Comparison of ENCODE assay signal across 18 cellular contexts in the genomic region with DNA sequence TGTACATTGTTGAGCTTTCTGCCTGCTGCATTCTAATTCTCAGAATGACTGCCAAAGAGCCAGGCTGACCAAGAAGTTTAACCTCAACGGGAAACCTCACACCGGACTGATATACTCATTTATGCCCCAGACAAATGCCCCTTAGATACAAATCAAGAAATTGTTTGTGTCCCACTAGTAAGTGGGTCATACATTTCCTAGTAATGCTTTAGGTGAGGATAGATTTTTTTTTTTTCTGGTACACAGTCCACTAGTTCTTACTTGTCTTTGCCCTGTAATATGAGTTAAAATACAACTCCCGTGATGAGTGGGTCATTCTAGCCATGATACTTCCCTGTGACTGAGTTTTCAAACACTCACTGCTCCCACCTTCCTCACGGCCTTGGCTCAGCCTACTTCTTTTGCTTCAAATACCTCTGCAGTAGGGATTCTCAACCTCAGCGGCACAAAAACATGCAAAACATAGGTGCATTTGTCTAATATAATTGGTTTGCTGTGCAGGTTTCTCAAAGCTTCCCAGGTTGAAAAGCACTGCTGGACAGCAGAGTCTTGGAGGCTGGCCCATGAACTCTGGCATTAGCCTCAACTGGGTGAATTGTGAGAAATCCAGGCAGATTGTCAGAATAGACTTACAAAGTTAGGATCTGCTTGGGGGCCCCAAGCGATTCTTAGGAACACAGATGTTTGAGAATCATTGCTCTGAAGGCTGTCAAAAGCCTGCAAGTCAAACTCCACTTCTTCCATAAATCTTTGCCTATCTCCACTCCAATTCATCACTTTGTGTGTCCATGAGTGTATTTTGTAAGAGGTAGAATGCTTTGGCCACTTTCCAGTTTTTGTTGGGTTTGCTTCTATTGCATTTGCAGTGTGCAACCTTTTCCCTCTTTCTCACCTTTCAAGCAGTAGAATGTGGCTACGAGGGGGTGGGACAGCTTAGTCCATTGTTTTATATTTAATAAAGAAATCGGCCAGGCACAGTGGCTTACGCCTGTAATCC. TPM values are rescaled to one million over a fixed set of nuclear protein-coding genes. Genes with fewer than 3 reads are reported as not detected.
DNase-seq lines count a peak whose midpoint lies in the region; ATAC-seq and TF ChIP-seq lines count a peak whose summit lies in the region.
"Had no signal": no experiment of that assay in that cellular context is flagged by ENCODE, and none has a peak within 500 bp of the region (broad histone marks: within the 10 kb centered on the region; RNA-seq: fewer than 3 reads in every experiment).

No MANE protein-coding gene starts in this region.

- H3K27me3 Mint-ChIP-seq in activated CD8-positive, alpha-beta memory T cell treated with anti-CD3 and anti-CD28 coated beads, Interleukin-2, amount 10 ng/mL, durations not matched to agents 7 days and 5 days, result peaks cover 24% of the 10 kb centered on the region
- peaks cover 12% of the 10 kb centered on the region for H3K27me3 Mint-ChIP-seq in activated T-helper 17 cell treated with anti-CD3 and anti-CD28 coated beads, Interleukin-2, amount 50 U/mL, for 72 hours
- H3K27me3 Mint-ChIP-seq in activated T-helper 1 cell treated with anti-CD3 and anti-CD28 coated beads, Interleukin-12 subunit alpha, Interleukin-12 subunit beta, Interleukin-2, Interleukin-4 antibody, amounts not matched to agents 30 ng/mL and 10 ng/mL and 1 ng/mL, durations not matched to agents 14 hours and 24 hours and 36 hours (ENCODE audit: insufficient read depth), result peaks cover 9% of the 10 kb centered on the region
- H3K27me3 Mint-ChIP-seq: memory B cell had no signal

- no peaks in the 10 kb centered on the region for H3K27me3 ChIP-seq in spleen (replicated peaks in 1 of 7)
- H3K27me3 ChIP-seq: foreskin keratinocyte, neural progenitor cell, right atrium auricular region had no signal

- no peak overlapping the region for H3K27ac Mint-ChIP-seq in activated CD8-positive, alpha-beta memory T cell treated with anti-CD3 and anti-CD28 coated beads, Interleukin-2, amount 10 ng/mL, durations not matched to agents 7 days and 5 days
- H3K27ac Mint-ChIP-seq in activated T-helper 17 cell treated with anti-CD3 and anti-CD28 coated beads, Interleukin-2, amount 50 U/mL, for 72 hours, result no peak overlapping the region
- no peak overlapping the region for H3K27ac Mint-ChIP-seq in activated T-helper 1 cell treated with anti-CD3 and anti-CD28 coated beads, Interleukin-12 subunit alpha, Interleukin-12 subunit beta, Interleukin-2, Interleukin-4 antibody, amounts not matched to agents 30 ng/mL and 10 ng/mL and 1 ng/mL, durations not matched to agents 14 hours and 24 hours and 36 hours
- H3K27ac Mint-ChIP-seq: CD4-positive, alpha-beta memory T cell; memory B cell; neural progenitor cell had no signal

- H3K4me3 ChIP-seq in spleen, result no peak overlapping the region
- H3K4me3 ChIP-seq: neural progenitor cell, right atrium auricular region had no signal

- H3K4me1 ChIP-seq in spleen, result no peaks in the 10 kb centered on the region
- H3K4me1 ChIP-seq: right atrium auricular region had no signal

- no peaks in the 10 kb centered on the region for H3K36me3 Mint-ChIP-seq in activated CD8-positive, alpha-beta memory T cell treated with anti-CD3 and anti-CD28 coated beads, Interleukin-2, amount 10 ng/mL, durations not matched to agents 7 days and 5 days
- no peaks in the 10 kb centered on the region for H3K36me3 Mint-ChIP-seq in activated T-helper 17 cell treated with anti-CD3 and anti-CD28 coated beads, Interleukin-2, amount 50 U/mL, for 72 hours (ENCODE audit: low read depth)
- no peaks in the 10 kb centered on the region for H3K36me3 Mint-ChIP-seq in activated T-helper 1 cell treated with anti-CD3 and anti-CD28 coated beads, Interleukin-12 subunit alpha, Interleukin-12 subunit beta, Interleukin-2, Interleukin-4 antibody, amounts not matched to agents 30 ng/mL and 10 ng/mL and 1 ng/mL, durations not matched to agents 14 hours and 24 hours and 36 hours (ENCODE audit: low read depth)
- H3K36me3 Mint-ChIP-seq: CD4-positive, alpha-beta memory T cell; memory B cell; neural progenitor cell had no signal

- no peaks in the 10 kb centered on the region for H3K9me3 Mint-ChIP-seq in activated CD8-positive, alpha-beta memory T cell treated with anti-CD3 and anti-CD28 coated beads, Interleukin-2, amount 10 ng/mL, durations not matched to agents 7 days and 5 days (ENCODE audit: low read depth)
- H3K9me3 Mint-ChIP-seq in activated T-helper 17 cell treated with anti-CD3 and anti-CD28 coated beads, Interleukin-2, amount 50 U/mL, for 72 hours, result peaks cover 3% of the 10 kb centered on the region
- no peaks in the 10 kb centered on the region for H3K9me3 Mint-ChIP-seq in activated T-helper 1 cell treated with anti-CD3 and anti-CD28 coated beads, Interleukin-12 subunit alpha, Interleukin-12 subunit beta, Interleukin-2, Interleukin-4 antibody, amounts not matched to agents 30 ng/mL and 10 ng/mL and 1 ng/mL, durations not matched to agents 14 hours and 24 hours and 36 hours
- H3K9me3 Mint-ChIP-seq: CD4-positive, alpha-beta memory T cell; memory B cell; neural progenitor cell had no signal

- no peak overlapping the region for H3K4me3 Mint-ChIP-seq in activated CD8-positive, alpha-beta memory T cell treated with anti-CD3 and anti-CD28 coated beads, Interleukin-2, amount 10 ng/mL, durations not matched to agents 7 days and 5 days
- no peak overlapping the region for H3K4me3 Mint-ChIP-seq in activated T-helper 17 cell treated with anti-CD3 and anti-CD28 coated beads, Interleukin-2, amount 50 U/mL, for 72 hours
- no peak overlapping the region for H3K4me3 Mint-ChIP-seq in activated T-helper 1 cell treated with anti-CD3 and anti-CD28 coated beads, Interleukin-12 subunit alpha, Interleukin-12 subunit beta, Interleukin-2, Interleukin-4 antibody, amounts not matched to agents 30 ng/mL and 10 ng/mL and 1 ng/mL, durations not matched to agents 14 hours and 24 hours and 36 hours
- H3K4me3 Mint-ChIP-seq: CD4-positive, alpha-beta memory T cell; memory B cell; neural progenitor cell had no signal

- DNase-seq in activated CD8-positive, alpha-beta memory T cell treated with anti-CD3 and anti-CD28 coated beads, Interleukin-2, amount 10 ng/mL, durations not matched to agents 7 days and 5 days, result peak; percentile 67
- no peak for DNase-seq in activated CD8-positive, alpha-beta memory T cell treated with anti-CD3 and anti-CD28 coated beads, Interleukin-2, amount 50 U/mL, for 4 hours
- DNase-seq in spleen, result no peak
- no peak for DNase-seq in EL
- DNase-seq in activated T-helper 1 cell treated with anti-CD3 and anti-CD28 coated beads, Interleukin-12 subunit alpha, Interleukin-12 subunit beta, Interleukin-2, Interleukin-4 antibody, amounts not matched to agents 30 ng/mL and 10 ng/mL and 1 ng/mL, durations not matched to agents 14 hours and 24 hours and 36 hours (ENCODE audit: low spot score), result no peak
- DNase-seq: activated naive CD4-positive, alpha-beta T cell treated with anti-CD3 and anti-CD28 coated beads, Interleukin-2, amount 50 U/mL, for 16 hours; CD4-positive, alpha-beta memory T cell; effector memory CD4-positive, alpha-beta T cell; foreskin keratinocyte; Karpas-422; NCI-H1417; stimulated activated CD4-positive, alpha-beta T cell treated with anti-CD3 and anti-CD28 coated beads, Interleukin-2, amount 100 ng/mL, for 24 hours had no signal

- no peaks in the 10 kb centered on the region for H3K9me3 ChIP-seq in spleen
- H3K9me3 ChIP-seq: right atrium auricular region had no signal

- intact Hi-C loops in spleen (cut with DNase I; ENCODE audit: low total_unique reads), result no loop called here
- intact Hi-C loops in activated T-helper 1 cell treated with anti-CD3 and anti-CD28 coated beads, Interleukin-12 subunit alpha, Interleukin-12 subunit beta, Interleukin-2, Interleukin-4 antibody, amounts not matched to agents 30 ng/mL and 10 ng/mL and 1 ng/mL, durations not matched to agents 14 hours and 24 hours and 36 hours (cut with micrococcal nuclease), result no loop called here

- TF ChIP-seq CTCF in spleen (IDR thresholded peaks at IDR 0.05 in 8 of 11, conservative IDR thresholded peaks at IDR 0.05 in 3 of 11), result no peak

- peak overlapping the region in 5 of 8 donors; percentile 1 to 68 (median 44) for H3K27ac ChIP-seq in spleen
- H3K27ac ChIP-seq: foreskin keratinocyte, neural progenitor cell, right atrium auricular region had no signal

- H3K36me3 ChIP-seq in spleen, result no peaks in the 10 kb centered on the region
- H3K36me3 ChIP-seq: neural progenitor cell, right atrium auricular region had no signal

- WGBS in spleen, 5 donors, result 75 to 81% (median 79%) methylated on average over 9 of the region's 9 CpGs

- peak; percentile 64 for ATAC-seq in activated CD8-positive, alpha-beta memory T cell treated with anti-CD3 and anti-CD28 coated beads, Interleukin-2, amount 10 ng/mL, durations not matched to agents 7 days and 5 days
- ATAC-seq in HG02852 (IDR thresholded peaks at IDR 0.05; ENCODE audit: unreplicated experiment), result peak; percentile 60
- ATAC-seq in activated T-helper 17 cell treated with anti-CD3 and anti-CD28 coated beads, Interleukin-2, amount 50 U/mL, for 72 hours (replicated peaks), result peak; percentile 89
- ATAC-seq in GM18498 (IDR thresholded peaks at IDR 0.05; ENCODE audit: unreplicated experiment), result no peak
- ATAC-seq: foreskin keratinocyte had no signal

- CTCF ChIA-PET in activated CD8-positive, alpha-beta memory T cell treated with anti-CD3 and anti-CD28 coated beads, Interleukin-2, amount 10 ng/mL, durations not matched to agents 7 days and 5 days (lab: Charles Lee), result no interaction called here

- no peak for TF ChIP-seq POLR2A in spleen (IDR thresholded peaks at IDR 0.05)

- H3K4me1 Mint-ChIP-seq in activated CD8-positive, alpha-beta memory T cell treated with anti-CD3 and anti-CD28 coated beads, Interleukin-2, amount 10 ng/mL, durations not matched to agents 7 days and 5 days, result peaks cover 10% of the 10 kb centered on the region
- H3K4me1 Mint-ChIP-seq in activated T-helper 17 cell treated with anti-CD3 and anti-CD28 coated beads, Interleukin-2, amount 50 U/mL, for 72 hours, result peaks cover 8% of the 10 kb centered on the region
- H3K4me1 Mint-ChIP-seq in activated T-helper 1 cell treated with anti-CD3 and anti-CD28 coated beads, Interleukin-12 subunit alpha, Interleukin-12 subunit beta, Interleukin-2, Interleukin-4 antibody, amounts not matched to agents 30 ng/mL and 10 ng/mL and 1 ng/mL, durations not matched to agents 14 hours and 24 hours and 36 hours (ENCODE audit: low read depth), result no peaks in the 10 kb centered on the region

RNA-seq across cellular contexts. Expression of a gene that starts 35.5 kb away (rescaled TPM):
- total RNA-seq in activated CD8-positive, alpha-beta memory T cell treated with anti-CD3 and anti-CD28 coated beads, Interleukin-2, amount 10 ng/mL, durations not matched to agents 7 days and 5 days, result 10 to 100 TPM in 1 of 2 experiments, 1 to 10 TPM in 1; 9.7 to 19.0 TPM
- 10 to 100 TPM; 18.6 to 86.1 TPM for total RNA-seq in activated T-helper 17 cell treated with anti-CD3 and anti-CD28 coated beads, Interleukin-2, amount 50 U/mL, for 72 hours
- 10 to 100 TPM; 25.3 to 64.5 (median 39.9) TPM for total RNA-seq in spleen
- 10 to 100 TPM; 27.7 to 35.7 (median 28.4) TPM for polyA plus RNA-seq in spleen
- 47.7 and 52.1 TPM in 2 replicates for total RNA-seq in activated T-helper 1 cell treated with anti-CD3 and anti-CD28 coated beads, Interleukin-12 subunit alpha, Interleukin-12 subunit beta, Interleukin-2, Interleukin-4 antibody, amounts not matched to agents 30 ng/mL and 10 ng/mL and 1 ng/mL, durations not matched to agents 14 hours and 24 hours and 36 hours
